In the genomic region with DNA sequence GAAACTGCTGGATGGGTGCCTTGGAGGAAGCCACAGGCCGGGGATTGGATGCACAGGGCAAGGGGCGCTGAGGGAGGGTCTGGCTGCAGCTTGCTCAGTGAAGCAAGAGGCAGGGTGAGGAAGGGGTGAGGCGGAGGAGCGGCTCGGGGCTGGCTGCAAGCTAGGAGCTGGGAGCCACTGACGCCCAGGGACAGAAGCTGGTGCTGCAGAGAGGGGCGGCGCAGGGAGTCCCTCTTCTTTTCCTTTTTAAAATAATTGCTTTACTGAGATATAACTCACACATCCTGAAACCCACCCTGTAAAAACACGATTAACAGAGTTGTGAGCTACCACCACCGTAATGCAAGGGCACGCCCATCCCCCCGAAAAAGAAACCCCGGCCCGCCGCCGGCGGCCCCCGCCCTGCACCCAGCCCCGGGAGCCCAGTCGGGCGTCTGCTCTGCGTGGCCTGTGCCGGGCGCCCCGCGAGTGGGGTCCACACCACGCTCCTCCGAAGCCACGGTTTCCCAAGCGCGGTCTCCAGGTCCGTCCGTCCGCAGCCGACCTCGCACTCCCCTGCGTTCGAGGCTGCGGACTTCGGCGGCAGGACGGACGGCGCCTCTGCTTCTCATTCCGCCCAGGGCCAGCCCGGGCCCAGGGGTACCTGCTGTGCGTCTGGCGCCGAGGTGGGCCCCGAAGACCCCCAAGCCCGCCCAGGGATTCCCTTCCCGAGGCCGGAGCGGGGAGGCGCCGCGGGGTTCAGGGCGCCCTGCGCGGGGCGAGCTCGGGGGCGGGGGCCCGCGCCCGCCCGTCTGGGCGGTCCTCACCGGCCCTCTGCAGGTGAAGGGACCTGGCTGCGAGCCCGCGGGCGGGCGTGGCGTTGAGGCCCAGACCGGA, we compare ENCODE assay signal across 8 cellular contexts. TPM values are rescaled to one million over a fixed set of nuclear protein-coding genes. Genes with fewer than 3 reads are reported as not detected.
A peak's percentile ranks its signal among the peaks of the same experiment; 100 is the strongest.
DNase-seq lines count a peak whose midpoint lies in the region; ATAC-seq and TF ChIP-seq lines count a peak whose summit lies in the region.

No MANE protein-coding gene starts in this region.

- H3K27ac ChIP-seq in C4-2B (peak overlapping the region; percentile 91), SJSA1 (peak overlapping the region; percentile 70), right atrium auricular region (peak overlapping the region; percentile 94 to 98), rectal smooth muscle tissue (ENCODE audit: low read depth, low read length) (peak overlapping the region; percentile 88)

- H3K9me3 ChIP-seq in SJSA1 (replicated peaks) (no peaks in the 10 kb centered on the region), adipocyte (ENCODE audit: control insufficient read depth, low read length) (no peaks in the 10 kb centered on the region), right atrium auricular region (no peaks in the 10 kb centered on the region)

- no peak for TF ChIP-seq CTCF in C4-2B (conservative IDR thresholded peaks at IDR 0.05)
- TF ChIP-seq CTCF in right atrium auricular region (IDR thresholded peaks at IDR 0.05): no peak

- DNase-seq in SJSA1 (ENCODE audit: low read depth in 1 of 2, low spot score in 2 of 2): peak in 1 of 2 experiments; percentile 19
- DNase-seq in adipocyte (ENCODE audit: low read depth): peak; percentile 75
- DNase-seq in right atrium auricular region (ENCODE audit: low spot score): peak; percentile 61

- H3K4me3 ChIP-seq in SJSA1: peak overlapping the region; percentile 90
- H3K4me3 ChIP-seq in adipocyte (ENCODE audit: low read length): peak overlapping the region; percentile 86
- peak overlapping the region; percentile 74 to 99 for H3K4me3 ChIP-seq in right atrium auricular region
- peak overlapping the region; percentile 82 for H3K4me3 ChIP-seq in rectal smooth muscle tissue (ENCODE audit: low read length)

- ATAC-seq in GM18867 (IDR thresholded peaks at IDR 0.05; ENCODE audit: unreplicated experiment) (peak; percentile 7), HG03175 (IDR thresholded peaks at IDR 0.05; ENCODE audit: unreplicated experiment) (peak; percentile 20), HG03039 (IDR thresholded peaks at IDR 0.05; ENCODE audit: unreplicated experiment) (no peak)

- H3K27me3 ChIP-seq in SJSA1 (replicated peaks) (no peaks in the 10 kb centered on the region), adipocyte (replicated peaks; ENCODE audit: control insufficient read depth, insufficient read depth, low read length) (no peaks in the 10 kb centered on the region), right atrium auricular region (no peaks in the 10 kb centered on the region), rectal smooth muscle tissue (ENCODE audit: control insufficient read depth, insufficient read depth, low read length) (no peaks in the 10 kb centered on the region)

- H3K36me3 ChIP-seq in SJSA1 (peaks cover 10% of the 10 kb centered on the region; the same call in 1 of the 2 replicates), adipocyte (ENCODE audit: control insufficient read depth, insufficient read depth, low read length, severe bottlenecking) (peaks cover 15% of the 10 kb centered on the region), right atrium auricular region (peaks cover 7% of the 10 kb centered on the region), rectal smooth muscle tissue (ENCODE audit: control insufficient read depth, insufficient read depth, low read length) (peaks cover 4% of the 10 kb centered on the region)

- H3K4me1 ChIP-seq in SJSA1 (replicated peaks): peaks cover 22% of the 10 kb centered on the region
- peaks cover 15% of the 10 kb centered on the region for H3K4me1 ChIP-seq in adipocyte (ENCODE audit: control insufficient read depth, insufficient read depth, low read length)
- H3K4me1 ChIP-seq in right atrium auricular region: peaks cover 0 to 25% of the 10 kb centered on the region in 2 donors
- peaks cover 13% of the 10 kb centered on the region for H3K4me1 ChIP-seq in rectal smooth muscle tissue (ENCODE audit: control insufficient read depth, insufficient read depth, low read length)

- peak overlapping the region; percentile 94 for H3K9ac ChIP-seq in adipocyte (ENCODE audit: low read length)
- H3K9ac ChIP-seq in rectal smooth muscle tissue (ENCODE audit: low read length): peak overlapping the region; percentile 70

RNA-seq across cellular contexts. Expression of gene UVSSA, which starts 0.9 kb away (rescaled TPM):
- 2.5 and 4.0 TPM in 2 replicates for total RNA-seq in SJSA1 (2014; rRNA removed; shearing (Covaris generic))
- 1 to 10 TPM; 4.4 to 7.5 TPM for total RNA-seq in right atrium auricular region

RNA-seq across cellular contexts. Expression of gene MAEA, which starts 56.5 kb away (rescaled TPM):
- total RNA-seq in SJSA1 (2014; rRNA removed; shearing (Covaris generic)): 34.4 and 39.7 TPM in 2 replicates
- total RNA-seq in right atrium auricular region: 10 to 100 TPM; 46.0 to 51.7 TPM
